1 cellular context compared by ENCODE assay signal in genomic region chr7:148698397-148699023, GRCh38.
TF ChIP-seq lines count a peak whose summit lies in the region.

Gene CUL1, plus strand, starts transcription at chr7:148698903. Its CDS starts 31,220 bp downstream, at chr7:148730123.

TF ChIP-seq in K562, 482 proteins besides CTCF, POLR2A, EP300 and RAD21 (continued from another document):
- TF ChIP-seq, protein P1, sequence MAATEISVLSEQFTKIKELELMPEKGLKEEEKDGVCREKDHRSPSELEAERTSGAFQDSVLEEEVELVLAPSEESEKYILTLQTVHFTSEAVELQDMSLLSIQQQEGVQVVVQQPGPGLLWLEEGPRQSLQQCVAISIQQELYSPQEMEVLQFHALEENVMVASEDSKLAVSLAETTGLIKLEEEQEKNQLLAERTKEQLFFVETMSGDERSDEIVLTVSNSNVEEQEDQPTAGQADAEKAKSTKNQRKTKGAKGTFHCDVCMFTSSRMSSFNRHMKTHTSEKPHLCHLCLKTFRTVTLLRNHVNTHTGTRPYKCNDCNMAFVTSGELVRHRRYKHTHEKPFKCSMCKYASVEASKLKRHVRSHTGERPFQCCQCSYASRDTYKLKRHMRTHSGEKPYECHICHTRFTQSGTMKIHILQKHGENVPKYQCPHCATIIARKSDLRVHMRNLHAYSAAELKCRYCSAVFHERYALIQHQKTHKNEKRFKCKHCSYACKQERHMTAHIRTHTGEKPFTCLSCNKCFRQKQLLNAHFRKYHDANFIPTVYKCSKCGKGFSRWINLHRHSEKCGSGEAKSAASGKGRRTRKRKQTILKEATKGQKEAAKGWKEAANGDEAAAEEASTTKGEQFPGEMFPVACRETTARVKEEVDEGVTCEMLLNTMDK (IDR thresholded peaks at IDR 0.05; ENCODE audit: borderline replicate concordance, insufficient read depth, low read depth, low read length, poor library complexity, severe bottlenecking) = no peak
- TF ChIP-seq DMBX1 (CRISPR knock-in tag; IDR thresholded peaks at IDR 0.05; ENCODE audit: borderline replicate concordance) = no peak
- peak; percentile 22; the same call in 1 of the 2 replicates for TF ChIP-seq MTA3 (IDR thresholded peaks at IDR 0.05; ENCODE audit: borderline replicate concordance)
- TF ChIP-seq ZNF212 (CRISPR knock-in tag; IDR thresholded peaks at IDR 0.05) = no peak
- TF ChIP-seq ZNF324 (CRISPR knock-in tag; IDR thresholded peaks at IDR 0.05) = no peak
- TF ChIP-seq ZKSCAN8 (CRISPR knock-in tag; IDR thresholded peaks at IDR 0.05) = no peak
- peak; percentile 18 for TF ChIP-seq PRPF4 (IDR thresholded peaks at IDR 0.05; ENCODE audit: insufficient read depth, low read depth, low read length, poor library complexity, severe bottlenecking)
- TF ChIP-seq POLR2AphosphoS5 (IDR thresholded peaks at IDR 0.05; ENCODE audit: control insufficient read depth, insufficient read depth, low read depth, low read length) = peak; percentile 70
- no peak for TF ChIP-seq SRF (CRISPR knock-in tag; IDR thresholded peaks at IDR 0.05)
- 0 out of 2 replicates have a peak, but pooled peaks have one; percentile 65 for TF ChIP-seq FOXO4 (CRISPR knock-in tag; IDR thresholded peaks at IDR 0.05)
- TF ChIP-seq ATF3 (IDR thresholded peaks at IDR 0.05) = no peak
- no peak for TF ChIP-seq ATF3 (CRISPR knock-in tag; conservative IDR thresholded peaks at IDR 0.05)
- peak; percentile 75 for TF ChIP-seq EGR1 (conservative IDR thresholded peaks at IDR 0.05)
- TF ChIP-seq ERF (CRISPR knock-in tag; IDR thresholded peaks at IDR 0.05) = peak; percentile 27; the same call in 1 of the 2 replicates
- TF ChIP-seq, protein P2, sequence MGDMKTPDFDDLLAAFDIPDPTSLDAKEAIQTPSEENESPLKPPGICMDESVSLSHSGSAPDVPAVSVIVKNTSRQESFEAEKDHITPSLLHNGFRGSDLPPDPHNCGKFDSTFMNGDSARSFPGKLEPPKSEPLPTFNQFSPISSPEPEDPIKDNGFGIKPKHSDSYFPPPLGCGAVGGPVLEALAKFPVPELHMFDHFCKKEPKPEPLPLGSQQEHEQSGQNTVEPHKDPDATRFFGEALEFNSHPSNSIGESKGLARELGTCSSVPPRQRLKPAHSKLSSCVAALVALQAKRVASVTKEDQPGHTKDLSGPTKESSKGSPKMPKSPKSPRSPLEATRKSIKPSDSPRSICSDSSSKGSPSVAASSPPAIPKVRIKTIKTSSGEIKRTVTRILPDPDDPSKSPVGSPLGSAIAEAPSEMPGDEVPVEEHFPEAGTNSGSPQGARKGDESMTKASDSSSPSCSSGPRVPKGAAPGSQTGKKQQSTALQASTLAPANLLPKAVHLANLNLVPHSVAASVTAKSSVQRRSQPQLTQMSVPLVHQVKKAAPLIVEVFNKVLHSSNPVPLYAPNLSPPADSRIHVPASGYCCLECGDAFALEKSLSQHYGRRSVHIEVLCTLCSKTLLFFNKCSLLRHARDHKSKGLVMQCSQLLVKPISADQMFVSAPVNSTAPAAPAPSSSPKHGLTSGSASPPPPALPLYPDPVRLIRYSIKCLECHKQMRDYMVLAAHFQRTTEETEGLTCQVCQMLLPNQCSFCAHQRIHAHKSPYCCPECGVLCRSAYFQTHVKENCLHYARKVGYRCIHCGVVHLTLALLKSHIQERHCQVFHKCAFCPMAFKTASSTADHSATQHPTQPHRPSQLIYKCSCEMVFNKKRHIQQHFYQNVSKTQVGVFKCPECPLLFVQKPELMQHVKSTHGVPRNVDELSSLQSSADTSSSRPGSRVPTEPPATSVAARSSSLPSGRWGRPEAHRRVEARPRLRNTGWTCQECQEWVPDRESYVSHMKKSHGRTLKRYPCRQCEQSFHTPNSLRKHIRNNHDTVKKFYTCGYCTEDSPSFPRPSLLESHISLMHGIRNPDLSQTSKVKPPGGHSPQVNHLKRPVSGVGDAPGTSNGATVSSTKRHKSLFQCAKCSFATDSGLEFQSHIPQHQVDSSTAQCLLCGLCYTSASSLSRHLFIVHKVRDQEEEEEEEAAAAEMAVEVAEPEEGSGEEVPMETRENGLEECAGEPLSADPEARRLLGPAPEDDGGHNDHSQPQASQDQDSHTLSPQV (IDR thresholded peaks at IDR 0.05) = peak; percentile 48
- TF ChIP-seq ZBTB8A (IDR thresholded peaks at IDR 0.05; ENCODE audit: partially characterized antibody) = no peak
- TF ChIP-seq CBFA2T3 (IDR thresholded peaks at IDR 0.05) = no peak
- peak; percentile 76 for TF ChIP-seq RBFOX2 (IDR thresholded peaks at IDR 0.05; ENCODE audit: low read depth, low read length)
- TF ChIP-seq, protein P3, sequence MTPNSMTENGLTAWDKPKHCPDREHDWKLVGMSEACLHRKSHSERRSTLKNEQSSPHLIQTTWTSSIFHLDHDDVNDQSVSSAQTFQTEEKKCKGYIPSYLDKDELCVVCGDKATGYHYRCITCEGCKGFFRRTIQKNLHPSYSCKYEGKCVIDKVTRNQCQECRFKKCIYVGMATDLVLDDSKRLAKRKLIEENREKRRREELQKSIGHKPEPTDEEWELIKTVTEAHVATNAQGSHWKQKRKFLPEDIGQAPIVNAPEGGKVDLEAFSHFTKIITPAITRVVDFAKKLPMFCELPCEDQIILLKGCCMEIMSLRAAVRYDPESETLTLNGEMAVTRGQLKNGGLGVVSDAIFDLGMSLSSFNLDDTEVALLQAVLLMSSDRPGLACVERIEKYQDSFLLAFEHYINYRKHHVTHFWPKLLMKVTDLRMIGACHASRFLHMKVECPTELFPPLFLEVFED (CRISPR knock-in tag; conservative IDR thresholded peaks at IDR 0.05) = no peak
